ENCODE assay signal across 15 cellular contexts in genomic region chr10:114754445-114755320, GRCh38.
DNase-seq lines count a peak whose midpoint lies in the region; ATAC-seq and TF ChIP-seq lines count a peak whose summit lies in the region.
"Had no signal": no experiment of that assay in that cellular context is flagged by ENCODE, and none has a peak within 500 bp of the region (broad histone marks: within the 10 kb centered on the region; RNA-seq: fewer than 3 reads in every experiment).

No MANE protein-coding gene starts in this region.

- H3K9ac ChIP-seq in SK-N-SH (no peak overlapping the region), mammary epithelial cell (ENCODE audit: insufficient read depth, low read length) (no peak overlapping the region)

- BruUV-seq in mammary epithelial cell (replicated peaks; lab: Mats Ljungman, UMichigan) = no TSS peak

- H4K20me1 ChIP-seq in SK-N-SH (ENCODE audit: insufficient read depth) = no peaks in the 10 kb centered on the region
- H4K20me1 ChIP-seq in mammary epithelial cell (ENCODE audit: insufficient read depth, low read length) = no peaks in the 10 kb centered on the region

- H3K27me3 ChIP-seq in SK-N-SH (ENCODE audit: insufficient read depth) = no peaks in the 10 kb centered on the region
- no peaks in the 10 kb centered on the region for H3K27me3 ChIP-seq in mammary epithelial cell (ENCODE audit: insufficient read depth, low read length)
- H3K27me3 ChIP-seq in aorta (ENCODE audit: control insufficient read depth in 1 of 2, insufficient read depth in 2 of 2, low read length in 1 of 2) = no peaks in the 10 kb centered on the region

- TF ChIP-seq CTCF in SK-N-SH (IDR thresholded peaks at IDR 0.05) (no peak), mammary epithelial cell (conservative IDR thresholded peaks at IDR 0.05 in 1 of 2, IDR thresholded peaks at IDR 0.05 in 1 of 2; ENCODE audit: extremely low read depth in 1 of 2, insufficient read depth in 1 of 2, low read depth in 1 of 2, low read length in 2 of 2) (no peak)

- H3F3A ChIP-seq in SK-N-SH (replicated peaks; ENCODE audit: insufficient read depth) = peaks cover 9% of the 10 kb centered on the region

- DNase-seq in SK-N-SH = no peak
- peak; percentile 60 for DNase-seq in mammary epithelial cell
- peak; percentile 59 for DNase-seq in iris pigment epithelial cell (ENCODE audit: low read depth)
- DNase-seq in aorta = no peak
- DNase-seq in NCI-H526 treated with DMSO at 0.1 percent for 48 hours (lab: John Stamatoyannopoulos, UW) = no peak
- no peak for DNase-seq in naive thymus-derived CD8-positive, alpha-beta T cell
- DNase-seq in ureter (ENCODE audit: low spot score) = no peak
- DNase-seq: activated CD4-positive, alpha-beta T cell treated with anti-CD3 and anti-CD28 coated beads, Interleukin-2, amount 10 ng/mL, durations not matched to agents 7 days and 5 days; GOT3; NCI-H345; nucleus accumbens; SIG-M5; stimulated activated CD4-positive, alpha-beta T cell treated with anti-CD3 and anti-CD28 coated beads, Interleukin-4, amount 100 ng/mL, for 1 hour had no signal

- no peak overlapping the region for H2AFZ ChIP-seq in SK-N-SH (ENCODE audit: low read depth)
- H2AFZ ChIP-seq in mammary epithelial cell (ENCODE audit: low read depth, low read length) = peak overlapping the region; percentile 34

- H3K4me1 ChIP-seq in SK-N-SH (ENCODE audit: control insufficient read depth in 1 of 2, insufficient read depth in 2 of 2, low read depth in 1 of 2, low read length in 1 of 2) (peaks cover 0 to 12% of the 10 kb centered on the region in 2 experiments; a peak in 3 of 4 replicates), mammary epithelial cell (ENCODE audit: insufficient read depth, low read length) (peaks cover 26% of the 10 kb centered on the region), aorta (ENCODE audit: control insufficient read depth in 1 of 2, insufficient read depth in 2 of 2, low read length in 2 of 2) (no peaks in the 10 kb centered on the region)

- no peaks in the 10 kb centered on the region for H3K9me3 ChIP-seq in SK-N-SH
- no peaks in the 10 kb centered on the region for H3K9me3 ChIP-seq in mammary epithelial cell (replicated peaks; ENCODE audit: insufficient read depth, low read length)
- no peaks in the 10 kb centered on the region for H3K9me3 ChIP-seq in aorta (ENCODE audit: control insufficient read depth, low read length)

- in situ Hi-C loops in mammary epithelial cell (cut with MboI; ENCODE audit: low sequenced_read_pairs in 2 of 2) = no loop called here

- H3K4me2 ChIP-seq in SK-N-SH (no peak overlapping the region), mammary epithelial cell (ENCODE audit: insufficient read depth, low read depth, low read length) (peak overlapping the region; percentile 7)

- H3K27me3 Mint-ChIP-seq in naive thymus-derived CD8-positive, alpha-beta T cell = peaks cover 3 to 30% (median 8%) of the 10 kb centered on the region in 5 donors

- no peak for TF ChIP-seq EP300 in SK-N-SH (IDR thresholded peaks at IDR 0.05; ENCODE audit: borderline replicate concordance in 1 of 2, low read depth in 1 of 2, low read length in 1 of 2)

- H3K4me3 ChIP-seq in SK-N-SH (ENCODE audit: low read depth in 2 of 2, low read length in 1 of 2) (no peak overlapping the region), mammary epithelial cell (replicated peaks in 1 of 3; ENCODE audit: insufficient read depth in 1 of 3, low read depth in 2 of 3, low read length in 3 of 3) (no peak overlapping the region), aorta (ENCODE audit: low read length in 2 of 2) (no peak overlapping the region)

- H3K36me3 Mint-ChIP-seq in naive thymus-derived CD8-positive, alpha-beta T cell = no peaks in the 10 kb centered on the region

- no peaks in the 10 kb centered on the region for H3K9me2 ChIP-seq in SK-N-SH

- POLR2A ChIA-PET in SK-N-SH (lab: Yijun Ruan, JAX) = no interaction called here
- POLR2A ChIA-PET in naive thymus-derived CD8-positive, alpha-beta T cell (lab: Charles Lee) = no interaction called here

- TF ChIP-seq RAD21 in SK-N-SH (IDR thresholded peaks at IDR 0.05; ENCODE audit: low read length) = no peak

- dilution Hi-C loops in mammary epithelial cell (cut with HindIII; ENCODE audit: low sequenced_read_pairs) = loop anchor here (5.0 kb wide), 1 partner anchor 62 kb away; no protein-coding TSS in a partner anchor

- CTCF ChIA-PET in SK-N-SH (lab: Yijun Ruan, JAX) (no interaction called here), mammary epithelial cell (lab: Charles Lee; ENCODE audit: low non-redundant PET) (no interaction called here)

- peak; percentile 53 for ATAC-seq in SK-N-SH treated with all-trans-retinoic acid at 6 μM for 48 hours
- peak; percentile 44 for ATAC-seq in aorta (ENCODE audit: low FRiP score)
- no peak for ATAC-seq in naive thymus-derived CD8-positive, alpha-beta T cell

- intact Hi-C loops in mammary epithelial cell (cut with micrococcal nuclease) = no loop called here
- intact Hi-C loops in aorta (cut with DNase I) = no loop called here

- H3K79me2 ChIP-seq in SK-N-SH (ENCODE audit: insufficient read depth) = no peaks in the 10 kb centered on the region
- no peaks in the 10 kb centered on the region for H3K79me2 ChIP-seq in mammary epithelial cell (ENCODE audit: insufficient read depth, low read length)

- H3K27ac ChIP-seq in SK-N-SH (ENCODE audit: low read depth in 2 of 2, low read length in 1 of 2) = peak overlapping the region in 1 of 2 experiments; percentile 58; a peak in 2 of 4 replicates
- H3K27ac ChIP-seq in mammary epithelial cell (ENCODE audit: insufficient read depth, low read depth, low read length) = no peak overlapping the region
- H3K27ac ChIP-seq in aorta (ENCODE audit: low read depth in 1 of 2, low read length in 2 of 2) = no peak overlapping the region

- no peaks in the 10 kb centered on the region for H3K4me1 Mint-ChIP-seq in naive thymus-derived CD8-positive, alpha-beta T cell
- H3K4me1 Mint-ChIP-seq: activated CD4-positive, alpha-beta T cell treated with anti-CD3 and anti-CD28 coated beads, Interleukin-2, amount 10 ng/mL, durations not matched to agents 7 days and 5 days had no signal

- H3K36me3 ChIP-seq in SK-N-SH (replicated peaks in 1 of 2; ENCODE audit: control insufficient read depth in 1 of 2, insufficient read depth in 2 of 2, low read length in 1 of 2) (no peaks in the 10 kb centered on the region), mammary epithelial cell (ENCODE audit: insufficient read depth, low read length) (no peaks in the 10 kb centered on the region), aorta (ENCODE audit: control insufficient read depth in 1 of 2, insufficient read depth in 2 of 2, low read length in 1 of 2) (no peaks in the 10 kb centered on the region)

- H3K9me3 Mint-ChIP-seq in naive thymus-derived CD8-positive, alpha-beta T cell = no peaks in the 10 kb centered on the region
- H3K9me3 Mint-ChIP-seq: activated CD4-positive, alpha-beta T cell treated with anti-CD3 and anti-CD28 coated beads, Interleukin-2, amount 10 ng/mL, durations not matched to agents 7 days and 5 days had no signal

- WGBS in SK-N-SH (ENCODE audit: low lambda C conversion rate) = 81% methylated on average over 15 of the region's 15 CpGs
- 70% methylated on average over 15 of the region's 15 CpGs for WGBS in mammary epithelial cell (ENCODE audit: low coverage, missing lambda C conversion rate)
- WGBS in aorta, 2 donors = 83 to 85% methylated on average over 15 of the region's 15 CpGs

- no peak overlapping the region for H3K27ac Mint-ChIP-seq in naive thymus-derived CD8-positive, alpha-beta T cell
- H3K27ac Mint-ChIP-seq: activated CD4-positive, alpha-beta T cell treated with anti-CD3 and anti-CD28 coated beads, Interleukin-2, amount 10 ng/mL, durations not matched to agents 7 days and 5 days; activated naive CD8-positive, alpha-beta T cell had no signal

- H3K4me3 Mint-ChIP-seq in naive thymus-derived CD8-positive, alpha-beta T cell = no peak overlapping the region
- H3K4me3 Mint-ChIP-seq: activated CD4-positive, alpha-beta T cell treated with anti-CD3 and anti-CD28 coated beads, Interleukin-2, amount 10 ng/mL, durations not matched to agents 7 days and 5 days; activated naive CD8-positive, alpha-beta T cell had no signal

TF ChIP-seq in SK-N-SH treated with all-trans-retinoic acid at 6 μM for 48 hours, 23 proteins besides CTCF, POLR2A, EP300 and RAD21:
- TF ChIP-seq ZNF565 (CRISPR knock-in tag; conservative IDR thresholded peaks at IDR 0.05; ENCODE audit: low read depth) (no peak), ISL1 (CRISPR knock-in tag; IDR thresholded peaks at IDR 0.05) (peak; percentile 68)

TF ChIP-seq in SK-N-SH, 30 proteins besides CTCF, POLR2A, EP300 and RAD21:
- TF ChIP-seq NFIC (IDR thresholded peaks at IDR 0.05; ENCODE audit: borderline replicate concordance) (no peak), EZH2phosphoT487 (IDR thresholded peaks at IDR 0.05; ENCODE audit: borderline replicate concordance, low read depth) (no peak), FOXM1 (IDR thresholded peaks at IDR 0.05; ENCODE audit: low read depth) (no peak), POLR2AphosphoS5 (IDR thresholded peaks at IDR 0.05; ENCODE audit: low read depth, low read length) (no peak), SIN3A (IDR thresholded peaks at IDR 0.05; ENCODE audit: borderline replicate concordance, low read depth, low read length) (no peak), SMC3 (IDR thresholded peaks at IDR 0.05; ENCODE audit: low read depth, low read length) (no peak)

Comparison
In these comparisons a context has a peak if more than half of its experiments do, and no peak if none do; other contexts are left out.
1. ATAC-seq: peak in SK-N-SH treated with all-trans-retinoic acid at 6 μM for 48 hours (single experiment) and aorta (single experiment); none in naive thymus-derived CD8-positive, alpha-beta T cell (0 of 2).
2. DNase-seq: peak in mammary epithelial cell (single experiment) and iris pigment epithelial cell (single experiment); none in SK-N-SH (single experiment), aorta (0 of 2), NCI-H526 treated with DMSO at 0.1 percent for 48 hours (single experiment), naive thymus-derived CD8-positive, alpha-beta T cell (0 of 10) and ureter (single experiment).